ENCODE assay signal across 1 cellular context in genomic region chr17:49217651-49218413, GRCh38.
A peak's percentile ranks its signal among the peaks of the same experiment; 100 is the strongest.
TF ChIP-seq lines count a peak whose summit lies in the region.

No MANE protein-coding gene starts in this region.

TF ChIP-seq in K562, 482 proteins besides CTCF, POLR2A, EP300 and RAD21:
- TF ChIP-seq RBM25 (IDR thresholded peaks at IDR 0.05; ENCODE audit: low read depth, low read length, severe bottlenecking) (no peak), PRMT5 (CRISPR knock-in tag; IDR thresholded peaks at IDR 0.05) (no peak), MTA2 (IDR thresholded peaks at IDR 0.05; ENCODE audit: low read depth) (no peak), SMAD3 (CRISPR knock-in tag; conservative IDR thresholded peaks at IDR 0.05) (no peak)
- TF ChIP-seq, protein P1, sequence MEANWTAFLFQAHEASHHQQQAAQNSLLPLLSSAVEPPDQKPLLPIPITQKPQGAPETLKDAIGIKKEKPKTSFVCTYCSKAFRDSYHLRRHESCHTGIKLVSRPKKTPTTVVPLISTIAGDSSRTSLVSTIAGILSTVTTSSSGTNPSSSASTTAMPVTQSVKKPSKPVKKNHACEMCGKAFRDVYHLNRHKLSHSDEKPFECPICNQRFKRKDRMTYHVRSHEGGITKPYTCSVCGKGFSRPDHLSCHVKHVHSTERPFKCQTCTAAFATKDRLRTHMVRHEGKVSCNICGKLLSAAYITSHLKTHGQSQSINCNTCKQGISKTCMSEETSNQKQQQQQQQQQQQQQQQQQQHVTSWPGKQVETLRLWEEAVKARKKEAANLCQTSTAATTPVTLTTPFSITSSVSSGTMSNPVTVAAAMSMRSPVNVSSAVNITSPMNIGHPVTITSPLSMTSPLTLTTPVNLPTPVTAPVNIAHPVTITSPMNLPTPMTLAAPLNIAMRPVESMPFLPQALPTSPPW (CRISPR knock-in tag; IDR thresholded peaks at IDR 0.05) = peak; percentile 59; the same call in 1 of the 2 replicates
